In the genomic region with DNA sequence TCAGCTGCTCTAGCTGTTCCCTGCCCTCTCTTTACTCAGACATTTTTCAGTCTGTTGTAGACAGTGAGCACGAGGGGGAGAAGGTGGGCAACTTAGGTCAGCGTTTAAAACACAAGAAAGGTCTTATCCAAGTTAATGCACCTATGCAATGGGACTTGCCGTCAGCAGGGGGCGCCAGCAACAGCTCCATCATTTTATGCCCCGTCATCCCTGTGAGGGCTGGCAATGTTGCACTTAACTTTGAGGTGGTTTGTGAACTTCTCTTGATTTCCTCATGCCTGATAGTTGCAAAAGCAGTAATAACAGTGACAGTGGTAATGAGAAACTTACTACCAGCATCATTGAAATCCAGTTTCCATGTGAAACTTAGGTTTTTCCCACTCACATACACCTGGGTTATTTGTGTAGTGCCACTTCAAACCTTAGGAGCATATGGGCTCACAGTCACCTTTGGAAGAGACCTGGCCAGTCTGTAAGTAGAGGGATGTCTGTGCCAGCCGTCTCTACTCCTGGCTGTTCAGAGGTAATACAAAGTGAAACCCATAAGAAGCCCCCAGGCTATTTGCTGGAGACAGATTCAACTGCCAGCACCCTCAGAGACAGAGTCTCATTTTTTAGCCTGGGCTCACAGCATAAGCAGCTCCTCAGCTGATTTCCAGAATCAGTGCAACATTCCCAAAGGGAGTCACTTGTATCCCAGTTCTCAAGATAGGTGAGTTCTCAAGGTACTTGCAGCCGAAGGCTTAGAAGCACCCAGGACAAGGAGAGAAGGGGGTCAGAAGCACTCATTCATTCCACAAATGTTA, we compare ENCODE assay signal across 8 cellular contexts. TPM values are rescaled to one million over a fixed set of nuclear protein-coding genes. Genes with fewer than 3 reads are reported as not detected.
DNase-seq lines count a peak whose midpoint lies in the region; ATAC-seq and TF ChIP-seq lines count a peak whose summit lies in the region.

No MANE protein-coding gene starts in this region.

- no peak overlapping the region for H3K27ac ChIP-seq in effector memory CD4-positive, alpha-beta T cell (ENCODE audit: insufficient read depth, low read length, poor library complexity, severe bottlenecking)

- H3K9me3 Mint-ChIP-seq in mesothelial cell of epicardium: no peaks in the 10 kb centered on the region

- H3K27me3 Mint-ChIP-seq in mesothelial cell of epicardium (ENCODE audit: low read depth): no peaks in the 10 kb centered on the region

- no peaks in the 10 kb centered on the region for H3K9me3 ChIP-seq in effector memory CD4-positive, alpha-beta T cell (ENCODE audit: control insufficient read depth, low read length)

- H3K27ac Mint-ChIP-seq in mesothelial cell of epicardium: peak overlapping the region; percentile 94

- peak; percentile 90 for TF ChIP-seq CTCF in mesothelial cell of epicardium (IDR thresholded peaks at IDR 0.05; ENCODE audit: unreplicated experiment)

- H3K4me3 ChIP-seq in effector memory CD4-positive, alpha-beta T cell (ENCODE audit: insufficient read depth, low read depth, low read length, poor library complexity, severe bottlenecking): no peak overlapping the region

- H3K36me3 Mint-ChIP-seq in mesothelial cell of epicardium: peaks cover 19% of the 10 kb centered on the region

- H3K4me1 ChIP-seq in effector memory CD4-positive, alpha-beta T cell (ENCODE audit: control insufficient read depth, insufficient read depth, low read length, poor library complexity, severe bottlenecking): peaks cover 8% of the 10 kb centered on the region

- H3K4me3 Mint-ChIP-seq in mesothelial cell of epicardium: no peak overlapping the region

- peak; percentile 40 for DNase-seq in COR-L47 (lab: John Stamatoyannopoulos, UW)
- DNase-seq in HCEC 1CT: peak; percentile 74
- DNase-seq in NCI-H82 treated with DMSO at 0.1 percent for 48 hours (lab: John Stamatoyannopoulos, UW; ENCODE audit: unreplicated experiment): peak; percentile 16
- peak; percentile 52 to 61 for DNase-seq in activated CD8-positive, alpha-beta memory T cell treated with anti-CD3 and anti-CD28 coated beads for 1 hour (ENCODE audit: extremely low read depth in 1 of 2, low read depth in 1 of 2)
- peak; percentile 48 to 66 (median 55) for DNase-seq in effector memory CD4-positive, alpha-beta T cell
- DNase-seq in mesothelial cell of epicardium (ENCODE audit: low spot score in 2 of 2, unreplicated experiment in 2 of 2): peak in 1 of 2 experiments; percentile 80
- peak; percentile 56 for DNase-seq in stimulated activated CD8-positive, alpha-beta memory T cell treated with anti-CD3 and anti-CD28 coated beads, Interleukin-4, amount 100 ng/mL, for 24 hours (ENCODE audit: low read depth)

- no peak for ATAC-seq in HG03571 (IDR thresholded peaks at IDR 0.05; ENCODE audit: unreplicated experiment)

- H3K27me3 ChIP-seq in effector memory CD4-positive, alpha-beta T cell (replicated peaks; ENCODE audit: control insufficient read depth, insufficient read depth, low read length, poor library complexity, severe bottlenecking): no peaks in the 10 kb centered on the region

- peaks cover 48% of the 10 kb centered on the region for H3K36me3 ChIP-seq in effector memory CD4-positive, alpha-beta T cell (ENCODE audit: control insufficient read depth, insufficient read depth, low read length)

- peaks cover 20% of the 10 kb centered on the region for H3K4me1 Mint-ChIP-seq in mesothelial cell of epicardium

RNA-seq across cellular contexts. Expression of a gene that starts 44.8 kb away (rescaled TPM):
- total RNA-seq in mesothelial cell of epicardium: 374 to 378 TPM (median 377 TPM) in 3 replicates

RNA-seq across cellular contexts. Expression of a gene that starts 46.1 kb away (rescaled TPM):
- 140 to 143 TPM (median 140 TPM) in 3 replicates for total RNA-seq in mesothelial cell of epicardium
